In the genomic region with DNA sequence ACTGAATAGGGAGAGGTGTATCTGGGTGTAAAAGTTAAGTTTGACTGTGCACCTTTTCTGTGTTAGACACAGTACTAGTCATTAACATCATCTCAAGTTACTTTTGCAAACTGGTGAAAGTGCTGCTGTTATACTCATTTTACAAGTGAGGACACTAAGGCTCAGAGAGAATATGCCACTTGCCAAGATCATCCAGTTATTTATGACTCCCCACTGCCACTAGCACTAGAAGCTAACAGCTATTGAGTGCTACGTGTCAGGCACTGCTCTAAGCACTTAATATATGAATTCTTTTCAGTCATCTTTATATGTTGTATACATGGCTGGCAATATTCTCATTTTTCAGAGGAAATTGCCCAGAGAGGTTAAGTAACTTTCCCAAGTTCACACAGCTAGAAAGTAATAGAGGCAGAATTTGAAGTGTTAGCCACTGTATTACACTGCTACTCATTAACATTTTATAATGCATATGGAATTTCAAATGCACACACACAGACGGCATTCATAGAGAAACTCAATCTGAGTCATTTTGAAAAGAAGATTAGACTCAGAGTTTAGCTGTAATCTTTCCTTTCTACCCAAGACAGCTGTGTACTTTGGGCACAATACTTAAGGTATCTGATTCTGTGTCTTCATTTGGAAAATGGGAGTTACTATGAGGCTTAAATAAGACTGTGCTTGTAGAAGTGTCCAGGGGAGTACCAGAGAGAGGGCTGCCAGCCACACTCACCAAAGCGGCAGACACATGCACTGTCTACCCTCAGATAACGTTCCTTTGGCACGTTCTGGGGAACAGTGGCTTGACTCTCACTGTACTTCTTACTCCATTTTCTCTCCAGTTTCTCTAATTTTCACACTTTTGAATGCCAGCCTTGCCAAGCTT, we compare ENCODE assay signal across 18 cellular contexts. TPM values are rescaled to one million over a fixed set of nuclear protein-coding genes. Genes with fewer than 3 reads are reported as not detected.
DNase-seq lines count a peak whose midpoint lies in the region; ATAC-seq and TF ChIP-seq lines count a peak whose summit lies in the region.
"Had no signal": no experiment of that assay in that cellular context is flagged by ENCODE, and none has a peak within 500 bp of the region (broad histone marks: within the 10 kb centered on the region; RNA-seq: fewer than 3 reads in every experiment).

No MANE protein-coding gene starts in this region.

- H3K4me3 ChIP-seq in adipocyte (ENCODE audit: low read length) = peak overlapping the region; percentile 82
- no peak overlapping the region for H3K4me3 ChIP-seq in gastrocnemius medialis

- no peaks in the 10 kb centered on the region for H3K36me3 ChIP-seq in adipocyte (ENCODE audit: control insufficient read depth, insufficient read depth, low read length, severe bottlenecking)
- no peaks in the 10 kb centered on the region for H3K36me3 ChIP-seq in gastrocnemius medialis

- H3K27ac Mint-ChIP-seq in activated CD4-positive, alpha-beta T cell treated with anti-CD3 and anti-CD28 coated beads for 36 hours = no peak overlapping the region
- H3K27ac Mint-ChIP-seq in progenitor cell of endocrine pancreas = no peak overlapping the region
- H3K27ac Mint-ChIP-seq: CD4-positive, alpha-beta memory T cell; dendritic cell treated with granulocyte-macrophage colony-stimulating factor and Interleukin-4, amounts not matched to agents 40 ng/mL and 50 ng/mL, for 4 days; T-helper 1 cell treated with Interleukin-12 subunit alpha and Interleukin-12 subunit beta and Interleukin-4 antibody, amounts not matched to agents 30 μg/mL and 1 μg/mL, for 36 hours had no signal

- no peaks in the 10 kb centered on the region for H3K36me3 Mint-ChIP-seq in activated CD4-positive, alpha-beta T cell treated with anti-CD3 and anti-CD28 coated beads for 36 hours (ENCODE audit: low read depth)
- no peaks in the 10 kb centered on the region for H3K36me3 Mint-ChIP-seq in progenitor cell of endocrine pancreas (ENCODE audit: insufficient read depth)
- H3K36me3 Mint-ChIP-seq: CD4-positive, alpha-beta memory T cell had no signal

- peaks cover 67% of the 10 kb centered on the region for H3K4me1 ChIP-seq in adipocyte (ENCODE audit: control insufficient read depth, insufficient read depth, low read length)
- H3K4me1 ChIP-seq in gastrocnemius medialis = peaks cover 13 to 56% of the 10 kb centered on the region in 2 donors
- H3K4me1 ChIP-seq: parathyroid adenoma had no signal

- H3K4me3 Mint-ChIP-seq in activated CD4-positive, alpha-beta T cell treated with anti-CD3 and anti-CD28 coated beads for 36 hours = no peak overlapping the region
- no peak overlapping the region for H3K4me3 Mint-ChIP-seq in progenitor cell of endocrine pancreas (ENCODE audit: low read depth)
- H3K4me3 Mint-ChIP-seq: CD4-positive, alpha-beta memory T cell; dendritic cell treated with granulocyte-macrophage colony-stimulating factor and Interleukin-4, amounts not matched to agents 40 ng/mL and 50 ng/mL, for 4 days; T-helper 1 cell treated with Interleukin-12 subunit alpha and Interleukin-12 subunit beta and Interleukin-4 antibody, amounts not matched to agents 30 μg/mL and 1 μg/mL, for 36 hours had no signal

- in situ Hi-C loops in gastrocnemius medialis (cut with MboI; ENCODE audit: low sequenced_read_pairs in 4 of 4) = loop anchor here in 1 of 4 donors (10.0 kb wide), 1 partner anchor 68 kb away; no protein-coding TSS in a partner anchor

- POLR2A ChIA-PET in activated CD4-positive, alpha-beta T cell treated with anti-CD3 and anti-CD28 coated beads for 36 hours (lab: Charles Lee) = no interaction called here

- H3K27me3 Mint-ChIP-seq in activated CD4-positive, alpha-beta T cell treated with anti-CD3 and anti-CD28 coated beads for 36 hours = peaks cover 37% of the 10 kb centered on the region
- peaks cover 27% of the 10 kb centered on the region for H3K27me3 Mint-ChIP-seq in progenitor cell of endocrine pancreas

- no peaks in the 10 kb centered on the region for H3K9me3 Mint-ChIP-seq in activated CD4-positive, alpha-beta T cell treated with anti-CD3 and anti-CD28 coated beads for 36 hours (ENCODE audit: low read depth)
- no peaks in the 10 kb centered on the region for H3K9me3 Mint-ChIP-seq in progenitor cell of endocrine pancreas (ENCODE audit: low read depth)
- H3K9me3 Mint-ChIP-seq: CD4-positive, alpha-beta memory T cell; dendritic cell treated with granulocyte-macrophage colony-stimulating factor and Interleukin-4, amounts not matched to agents 40 ng/mL and 50 ng/mL, for 4 days; T-helper 1 cell treated with Interleukin-12 subunit alpha and Interleukin-12 subunit beta and Interleukin-4 antibody, amounts not matched to agents 30 μg/mL and 1 μg/mL, for 36 hours had no signal

- peak overlapping the region; percentile 63 to 73 (median 69) for H3K27ac ChIP-seq in gastrocnemius medialis
- H3K27ac ChIP-seq: parathyroid adenoma had no signal

- H3K4me1 Mint-ChIP-seq in activated CD4-positive, alpha-beta T cell treated with anti-CD3 and anti-CD28 coated beads for 36 hours = peaks cover 6% of the 10 kb centered on the region
- H3K4me1 Mint-ChIP-seq in progenitor cell of endocrine pancreas (ENCODE audit: low read depth) = peaks cover 24% of the 10 kb centered on the region

- intact Hi-C loops in activated CD4-positive, alpha-beta T cell treated with anti-CD3 and anti-CD28 coated beads for 36 hours (cut with DNase I, micrococcal nuclease) = loop anchor here in 1 of 2 experiments (5.0 kb wide), 1 partner anchor 71 kb away; no protein-coding TSS in a partner anchor
- intact Hi-C loops in left ventricle myocardium superior (cut with micrococcal nuclease) (loop anchor here (10.0 kb wide), 1 partner anchor 78 kb away; no protein-coding TSS in a partner anchor), gastrocnemius medialis (cut with DNase I; ENCODE audit: low total_unique reads) (no loop called here)

- H3K27me3 ChIP-seq in adipocyte (replicated peaks; ENCODE audit: control insufficient read depth, insufficient read depth, low read length) (no peaks in the 10 kb centered on the region), gastrocnemius medialis (no peaks in the 10 kb centered on the region)

- no peak for DNase-seq in activated CD4-positive, alpha-beta T cell treated with anti-CD3 and anti-CD28 coated beads for 36 hours
- DNase-seq in activated CD4-positive, alpha-beta T cell treated with anti-CD3 and anti-CD28 coated beads for 4 hours = no peak
- no peak for DNase-seq in adipocyte (ENCODE audit: low read depth)
- peak; percentile 34 for DNase-seq in left ventricle myocardium superior
- no peak for DNase-seq in gastrocnemius medialis
- no peak for DNase-seq in progenitor cell of endocrine pancreas (ENCODE audit: low spot score, unreplicated experiment)
- DNase-seq: 8988T; activated CD4-positive, CD25-positive, alpha-beta regulatory T cell treated with anti-CD3 and anti-CD28 coated beads, Interleukin-2, amount 50 U/mL, for 72 hours; CD4-positive, alpha-beta memory T cell; NCI-H2081; NCI-H82; trophoblast cell had no signal

- peak overlapping the region; percentile 75 for H3K9ac ChIP-seq in adipocyte (ENCODE audit: low read length)
- H3K9ac ChIP-seq: parathyroid adenoma had no signal

- ATAC-seq in activated CD4-positive, alpha-beta T cell treated with anti-CD3 and anti-CD28 coated beads for 36 hours = peak; percentile 89
- peak; percentile 62 for ATAC-seq in left ventricle myocardium superior
- ATAC-seq in gastrocnemius medialis = no peak
- no peak for ATAC-seq in GM18868 (IDR thresholded peaks at IDR 0.05; ENCODE audit: unreplicated experiment)
- ATAC-seq in HG02759 (IDR thresholded peaks at IDR 0.05; ENCODE audit: unreplicated experiment) = no peak

- TF ChIP-seq CTCF in gastrocnemius medialis (IDR thresholded peaks at IDR 0.05 in 4 of 5, conservative IDR thresholded peaks at IDR 0.05 in 1 of 5) (no peak), progenitor cell of endocrine pancreas (IDR thresholded peaks at IDR 0.05; ENCODE audit: unreplicated experiment) (no peak)

- no peak for TF ChIP-seq POLR2A in gastrocnemius medialis (IDR thresholded peaks at IDR 0.05)

- CTCF ChIA-PET in activated CD4-positive, alpha-beta T cell treated with anti-CD3 and anti-CD28 coated beads for 36 hours (lab: Charles Lee) = interaction anchor here (0.6 kb wide), 1 partner anchor 526 kb away, joined by 3 read pairs; no protein-coding TSS in a partner anchor

- H3K9me3 ChIP-seq in adipocyte (ENCODE audit: control insufficient read depth, low read length) (no peaks in the 10 kb centered on the region), gastrocnemius medialis (no peaks in the 10 kb centered on the region)

RNA-seq across cellular contexts. Expression of a gene that starts 1.3 kb away (rescaled TPM):
- total RNA-seq in activated CD4-positive, alpha-beta T cell treated with anti-CD3 and anti-CD28 coated beads for 36 hours = not detected
- total RNA-seq in left ventricle myocardium superior = 51.9 TPM
- 1 to 10 TPM in 2 of 4 donors, under 1 TPM in 2; 0.27 to 7.3 (median 2.6) TPM for total RNA-seq in gastrocnemius medialis
- 0.60 and 1.6 TPM in 2 replicates for total RNA-seq in progenitor cell of endocrine pancreas
- total RNA-seq: CD4-positive, alpha-beta memory T cell; HT-29 had no signal

Comparison
In these comparisons a context has a peak if more than half of its experiments do, and no peak if none do; other contexts are left out.
1. ATAC-seq: peak in activated CD4-positive, alpha-beta T cell treated with anti-CD3 and anti-CD28 coated beads for 36 hours (single experiment) and left ventricle myocardium superior (single experiment); none in gastrocnemius medialis (0 of 2), GM18868 (single experiment) and HG02759 (single experiment).